9 cellular contexts compared by ENCODE assay signal in genomic region chrX:46587158-46587557, GRCh38. TPM values are rescaled to one million over a fixed set of nuclear protein-coding genes. Genes with fewer than 3 reads are reported as not detected.
DNase-seq lines count a peak whose midpoint lies in the region; ATAC-seq and TF ChIP-seq lines count a peak whose summit lies in the region.
"Had no signal": no experiment of that assay in that cellular context is flagged by ENCODE, and none has a peak within 500 bp of the region (broad histone marks: within the 10 kb centered on the region; RNA-seq: fewer than 3 reads in every experiment).

No MANE protein-coding gene starts in this region.

- TF ChIP-seq CTCF in osteocyte (IDR thresholded peaks at IDR 0.05) = no peak

- ATAC-seq in activated CD4-positive, alpha-beta T cell treated with anti-CD3 and anti-CD28 coated beads for 36 hours = peak; percentile 77
- peak; percentile 87 for ATAC-seq in HG02973 (IDR thresholded peaks at IDR 0.05; ENCODE audit: unreplicated experiment)
- peak; percentile 75 to 87 for ATAC-seq in activated naive CD4-positive, alpha-beta T cell treated with anti-CD3 and anti-CD28 coated beads, Interleukin-2, amount 50 U/mL, for 72 hours
- ATAC-seq in HG02970 (IDR thresholded peaks at IDR 0.05; ENCODE audit: low FRiP score, unreplicated experiment) = no peak

- peak overlapping the region; percentile 28 for H3K4me3 Mint-ChIP-seq in activated CD4-positive, alpha-beta T cell treated with anti-CD3 and anti-CD28 coated beads for 36 hours
- H3K4me3 Mint-ChIP-seq in osteocyte (ENCODE audit: unreplicated experiment) = peak overlapping the region; percentile 42

- no peaks in the 10 kb centered on the region for H3K9me3 Mint-ChIP-seq in activated CD4-positive, alpha-beta T cell treated with anti-CD3 and anti-CD28 coated beads for 36 hours (ENCODE audit: low read depth)
- H3K9me3 Mint-ChIP-seq in activated naive CD4-positive, alpha-beta T cell treated with anti-CD3 and anti-CD28 coated beads, Interleukin-2, amount 50 U/mL, for 72 hours = no peaks in the 10 kb centered on the region
- H3K9me3 Mint-ChIP-seq in osteocyte (ENCODE audit: unreplicated experiment) = no peaks in the 10 kb centered on the region

- DNase-seq in activated CD4-positive, alpha-beta T cell treated with anti-CD3 and anti-CD28 coated beads for 36 hours = peak; percentile 46
- no peak for DNase-seq in activated CD4-positive, alpha-beta T cell treated with anti-CD3 and anti-CD28 coated beads, Interleukin-2, amount 50 U/mL, for 4 hours
- no peak for DNase-seq in activated naive CD4-positive, alpha-beta T cell treated with anti-CD3 and anti-CD28 coated beads, Interleukin-2, amount 50 U/mL, for 72 hours (ENCODE audit: low spot score in 2 of 2)
- DNase-seq in osteocyte (ENCODE audit: extremely low spot score, unreplicated experiment) (no peak), NCI-H510A (lab: John Stamatoyannopoulos, UW) (no peak), NCI-H1436 treated with DMSO at 0.1 percent for 48 hours (lab: John Stamatoyannopoulos, UW) (no peak)
- DNase-seq: 8988T had no signal

- intact Hi-C loops in activated CD4-positive, alpha-beta T cell treated with anti-CD3 and anti-CD28 coated beads for 36 hours (cut with DNase I, micrococcal nuclease) = loop anchor here (1.0 to 5.0 kb wide), 5 partner anchors 11 to 42 kb away; partner anchors contain the start of genes CHST7 (in 1 of the 2) and ZNF674 (in 1 of the 2)

- H3K4me1 Mint-ChIP-seq in activated CD4-positive, alpha-beta T cell treated with anti-CD3 and anti-CD28 coated beads for 36 hours = peaks cover 48% of the 10 kb centered on the region
- peaks cover 70% of the 10 kb centered on the region for H3K4me1 Mint-ChIP-seq in osteocyte (ENCODE audit: unreplicated experiment)

- POLR2A ChIA-PET in activated CD4-positive, alpha-beta T cell treated with anti-CD3 and anti-CD28 coated beads for 36 hours (lab: Charles Lee) = interaction anchor here (1.1 kb wide), 1 partner anchor 182 kb away, joined by 5 read pairs; no protein-coding TSS in a partner anchor

- H3K27me3 Mint-ChIP-seq in activated CD4-positive, alpha-beta T cell treated with anti-CD3 and anti-CD28 coated beads for 36 hours = no peaks in the 10 kb centered on the region
- no peaks in the 10 kb centered on the region for H3K27me3 Mint-ChIP-seq in osteocyte (ENCODE audit: unreplicated experiment)

- H3K36me3 Mint-ChIP-seq in activated CD4-positive, alpha-beta T cell treated with anti-CD3 and anti-CD28 coated beads for 36 hours (ENCODE audit: low read depth) = peaks cover 5% of the 10 kb centered on the region
- H3K36me3 Mint-ChIP-seq in activated naive CD4-positive, alpha-beta T cell treated with anti-CD3 and anti-CD28 coated beads, Interleukin-2, amount 50 U/mL, for 72 hours = no peaks in the 10 kb centered on the region
- peaks cover 2% of the 10 kb centered on the region for H3K36me3 Mint-ChIP-seq in osteocyte (ENCODE audit: unreplicated experiment)

- CTCF ChIA-PET in activated CD4-positive, alpha-beta T cell treated with anti-CD3 and anti-CD28 coated beads for 36 hours (lab: Charles Lee) = interaction anchor here (0.7 to 1.6 kb wide), 2 partner anchors 15 to 21 kb away, joined by 4 to 6 read pairs; no protein-coding TSS in a partner anchor

- peak overlapping the region; percentile 81 for H3K27ac Mint-ChIP-seq in activated CD4-positive, alpha-beta T cell treated with anti-CD3 and anti-CD28 coated beads for 36 hours
- peak overlapping the region in 1 of 2 donors; percentile 74 for H3K27ac Mint-ChIP-seq in activated naive CD4-positive, alpha-beta T cell treated with anti-CD3 and anti-CD28 coated beads, Interleukin-2, amount 50 U/mL, for 72 hours
- H3K27ac Mint-ChIP-seq in osteocyte (ENCODE audit: unreplicated experiment) = peak overlapping the region; percentile 74

RNA-seq across cellular contexts. Expression of gene CHST7, which starts 13.6 kb away (rescaled TPM):
- 1 to 10 TPM; 2.0 to 2.5 TPM for total RNA-seq in activated CD4-positive, alpha-beta T cell treated with anti-CD3 and anti-CD28 coated beads for 36 hours
- total RNA-seq in activated naive CD4-positive, alpha-beta T cell treated with anti-CD3 and anti-CD28 coated beads, Interleukin-2, amount 50 U/mL, for 72 hours = 1 to 10 TPM; 1.4 to 2.0 TPM
- total RNA-seq in osteocyte = 14.8 and 16.7 TPM in 2 replicates

RNA-seq across cellular contexts. Expression of gene ZNF674, which starts 41.9 kb away (rescaled TPM):
- total RNA-seq in activated CD4-positive, alpha-beta T cell treated with anti-CD3 and anti-CD28 coated beads for 36 hours = 1 to 10 TPM; 2.0 to 2.6 TPM
- total RNA-seq in activated naive CD4-positive, alpha-beta T cell treated with anti-CD3 and anti-CD28 coated beads, Interleukin-2, amount 50 U/mL, for 72 hours = 1 to 10 TPM; 2.3 to 3.1 TPM
- 6.1 and 8.8 TPM in 2 replicates for total RNA-seq in osteocyte
